In the genomic region with DNA sequence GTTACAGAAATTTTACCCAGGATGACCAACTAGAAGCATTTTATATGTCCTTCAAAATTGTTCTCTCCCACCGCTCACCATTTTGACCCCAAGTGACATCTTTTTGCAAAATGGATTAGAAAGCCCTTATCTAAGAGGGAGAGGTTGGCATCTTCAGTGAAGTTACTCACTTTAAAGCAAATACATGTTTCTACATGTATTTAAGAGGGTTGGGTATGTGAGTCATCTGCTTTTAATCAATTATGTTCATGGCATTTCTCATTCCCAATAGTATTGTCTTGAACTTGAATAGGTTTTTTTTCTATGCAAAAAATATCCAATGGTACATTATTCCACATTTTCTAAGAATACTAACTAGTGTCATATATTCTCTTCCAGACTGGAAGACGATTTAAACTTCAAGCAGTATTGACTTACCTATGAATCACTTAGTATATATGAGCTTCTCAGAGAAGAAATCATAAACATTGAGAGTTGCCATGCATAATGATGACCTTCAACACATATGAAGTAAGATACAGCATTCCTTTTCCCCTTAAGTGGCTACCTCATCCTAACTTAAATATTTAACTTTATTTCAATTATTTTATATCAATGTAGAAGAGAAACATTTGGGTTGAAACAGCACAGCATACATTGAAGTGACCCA, we compare ENCODE assay signal across 21 cellular contexts.
DNase-seq lines count a peak whose midpoint lies in the region; ATAC-seq, FAIRE-seq and TF ChIP-seq lines count a peak whose summit lies in the region.
"Had no signal": no experiment of that assay in that cellular context is flagged by ENCODE, and none has a peak within 500 bp of the region (broad histone marks: within the 10 kb centered on the region; RNA-seq: fewer than 3 reads in every experiment).

No MANE protein-coding gene starts in this region.

- no peaks in the 10 kb centered on the region for H4K20me1 ChIP-seq in mammary epithelial cell (ENCODE audit: insufficient read depth, low read length)
- H4K20me1 ChIP-seq: BLaER1 had no signal

- CTCF ChIA-PET in mammary epithelial cell (lab: Charles Lee; ENCODE audit: low non-redundant PET) = no interaction called here

- DNase-seq in mammary epithelial cell = peak; percentile 49
- DNase-seq in breast epithelium (ENCODE audit: low spot score in 2 of 2) = no peak
- DNase-seq in bronchial epithelial cell (ENCODE audit: low read depth) = peak; percentile 61
- peak; percentile 56 for DNase-seq in fibroblast of mammary gland (ENCODE audit: low read depth)
- peak; percentile 63 for DNase-seq in skeletal muscle cell (ENCODE audit: low read depth)
- no peak for DNase-seq in activated T-cell treated with anti-CD3 and anti-CD28 coated beads, Interleukin-2, amount 50 U/mL, for 48 hours
- no peak for DNase-seq in NCI-H1092 (lab: John Stamatoyannopoulos, UW)
- DNase-seq: 8988T; CD4-positive, alpha-beta memory T cell; DMS153; DND-41; EL; GM23248; H7; HFFc6 had no signal

- no peak for TF ChIP-seq CTCF in mammary epithelial cell (conservative IDR thresholded peaks at IDR 0.05 in 1 of 2, IDR thresholded peaks at IDR 0.05 in 1 of 2; ENCODE audit: extremely low read depth in 1 of 2, insufficient read depth in 1 of 2, low read depth in 1 of 2, low read length in 2 of 2)
- no peak for TF ChIP-seq CTCF in breast epithelium (IDR thresholded peaks at IDR 0.05)
- TF ChIP-seq CTCF in bronchial epithelial cell (IDR thresholded peaks at IDR 0.05; ENCODE audit: insufficient read depth, low read length, severe bottlenecking) = no peak
- no peak for TF ChIP-seq CTCF in fibroblast of mammary gland (conservative IDR thresholded peaks at IDR 0.05; ENCODE audit: control insufficient read depth, insufficient read depth, low read depth, low read length)

- H3K4me1 ChIP-seq in mammary epithelial cell (ENCODE audit: insufficient read depth, low read length) = peaks cover 10% of the 10 kb centered on the region
- no peaks in the 10 kb centered on the region for H3K4me1 ChIP-seq in breast epithelium
- H3K4me1 ChIP-seq: BLaER1 had no signal

- dilution Hi-C loops in mammary epithelial cell (cut with HindIII; ENCODE audit: low sequenced_read_pairs) = no loop called here

- H3K9me3 ChIP-seq in mammary epithelial cell (replicated peaks; ENCODE audit: insufficient read depth, low read length) (no peaks in the 10 kb centered on the region), breast epithelium (no peaks in the 10 kb centered on the region)
- H3K9me3 ChIP-seq: BLaER1 had no signal

- intact Hi-C loops in mammary epithelial cell (cut with micrococcal nuclease) (no loop called here), breast epithelium (cut with DNase I; ENCODE audit: low total_unique reads) (no loop called here)

- no peak for TF ChIP-seq POLR2A in breast epithelium (IDR thresholded peaks at IDR 0.05)

- 35% methylated on average over 2 of the region's 2 CpGs for WGBS in mammary epithelial cell (ENCODE audit: low coverage, missing lambda C conversion rate)

- FAIRE-seq in bronchial epithelial cell (lab: Jason Lieb, UNC) = no peak
- FAIRE-seq: G401.6, GM12891, GM19239 had no signal

- H3K27me3 ChIP-seq in mammary epithelial cell (ENCODE audit: insufficient read depth, low read length) = no peaks in the 10 kb centered on the region
- no peaks in the 10 kb centered on the region for H3K27me3 ChIP-seq in breast epithelium
- H3K27me3 ChIP-seq in bronchial epithelial cell (ENCODE audit: control insufficient read depth, insufficient read depth, low read length) = no peaks in the 10 kb centered on the region
- H3K27me3 ChIP-seq: BLaER1 had no signal

- no peak overlapping the region for H3K9ac ChIP-seq in mammary epithelial cell (ENCODE audit: insufficient read depth, low read length)
- H3K9ac ChIP-seq: BLaER1, GM23248 had no signal

- in situ Hi-C loops in mammary epithelial cell (cut with MboI; ENCODE audit: low sequenced_read_pairs in 2 of 2) = no loop called here

- H3K79me2 ChIP-seq in mammary epithelial cell (ENCODE audit: insufficient read depth, low read length) = no peaks in the 10 kb centered on the region

- H3K27ac ChIP-seq in mammary epithelial cell (ENCODE audit: insufficient read depth, low read depth, low read length) (peak overlapping the region; percentile 20), breast epithelium (no peak overlapping the region)
- H3K27ac ChIP-seq: BLaER1, GM23248 had no signal

- BruUV-seq in mammary epithelial cell (replicated peaks; lab: Mats Ljungman, UMichigan) = no TSS peak

- no peak for ATAC-seq in HG03571 (IDR thresholded peaks at IDR 0.05; ENCODE audit: unreplicated experiment)
- ATAC-seq: HCT116 had no signal

- peak overlapping the region; percentile 13 for H3K4me2 ChIP-seq in mammary epithelial cell (ENCODE audit: insufficient read depth, low read depth, low read length)
- H3K4me2 ChIP-seq: BLaER1 had no signal

- H2AFZ ChIP-seq in mammary epithelial cell (ENCODE audit: low read depth, low read length) = no peak overlapping the region
- H2AFZ ChIP-seq: GM23248 had no signal

- H3K4me3 ChIP-seq in mammary epithelial cell (replicated peaks in 1 of 3; ENCODE audit: insufficient read depth in 1 of 3, low read depth in 2 of 3, low read length in 3 of 3) (no peak overlapping the region), breast epithelium (no peak overlapping the region), bronchial epithelial cell (ENCODE audit: low read depth, low read length) (no peak overlapping the region), fibroblast of mammary gland (ENCODE audit: control insufficient read depth, low read depth, low read length) (no peak overlapping the region), skeletal muscle cell (ENCODE audit: low read depth, low read length) (no peak overlapping the region)
- H3K4me3 ChIP-seq: BLaER1, GM23248 had no signal

- no peaks in the 10 kb centered on the region for H3K36me3 ChIP-seq in mammary epithelial cell (ENCODE audit: insufficient read depth, low read length)
- no peaks in the 10 kb centered on the region for H3K36me3 ChIP-seq in breast epithelium
- H3K36me3 ChIP-seq in bronchial epithelial cell (ENCODE audit: control insufficient read depth, insufficient read depth, low read length) = no peaks in the 10 kb centered on the region
- H3K36me3 ChIP-seq: BLaER1 had no signal

Comparison
In these comparisons a context has a peak if more than half of its experiments do, and no peak if none do; other contexts are left out.
1. DNase-seq: peak in mammary epithelial cell (single experiment), bronchial epithelial cell (single experiment), fibroblast of mammary gland (single experiment) and skeletal muscle cell (single experiment); none in breast epithelium (0 of 2), activated T-cell treated with anti-CD3 and anti-CD28 coated beads, Interleukin-2, amount 50 U/mL, for 48 hours (0 of 2) and NCI-H1092 (single experiment).